1 cellular context compared by ENCODE assay signal in the genomic region with DNA sequence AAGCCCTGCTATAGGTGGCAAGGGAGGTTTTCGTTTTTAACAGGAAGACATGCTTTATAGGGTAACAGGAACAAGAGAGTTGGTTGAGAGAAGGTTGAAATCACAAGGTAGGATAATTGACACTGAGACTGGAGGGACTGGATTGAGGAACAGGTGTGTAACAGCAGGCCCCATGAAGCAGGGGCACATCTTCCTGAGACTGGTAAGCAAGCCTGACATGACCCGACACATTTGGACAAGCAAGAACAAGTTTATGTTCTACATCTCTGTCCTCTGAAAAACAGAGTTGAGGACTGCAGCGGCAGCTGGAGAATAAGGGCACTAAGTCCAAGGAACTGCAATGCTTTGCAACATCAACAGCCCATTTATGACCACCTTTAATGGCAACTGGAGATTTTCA.
TF ChIP-seq lines count a peak whose summit lies in the region.

No MANE protein-coding gene starts in this region.

TF ChIP-seq in K562, 482 proteins besides CTCF, POLR2A, EP300 and RAD21:
- no peak for TF ChIP-seq TGIF2 (CRISPR knock-in tag; IDR thresholded peaks at IDR 0.05)
- no peak for TF ChIP-seq MEIS2 (IDR thresholded peaks at IDR 0.05; ENCODE audit: partially characterized antibody)
- no peak for TF ChIP-seq SAFB (IDR thresholded peaks at IDR 0.05; ENCODE audit: borderline replicate concordance, low read depth, low read length)
- TF ChIP-seq NCOA2 (IDR thresholded peaks at IDR 0.05; ENCODE audit: partially characterized antibody in 2 of 2): no peak
- TF ChIP-seq NR1H2 (CRISPR knock-in tag; IDR thresholded peaks at IDR 0.05): no peak
- TF ChIP-seq ZNF282 (CRISPR knock-in tag; IDR thresholded peaks at IDR 0.05): no peak
- TF ChIP-seq, protein P1, sequence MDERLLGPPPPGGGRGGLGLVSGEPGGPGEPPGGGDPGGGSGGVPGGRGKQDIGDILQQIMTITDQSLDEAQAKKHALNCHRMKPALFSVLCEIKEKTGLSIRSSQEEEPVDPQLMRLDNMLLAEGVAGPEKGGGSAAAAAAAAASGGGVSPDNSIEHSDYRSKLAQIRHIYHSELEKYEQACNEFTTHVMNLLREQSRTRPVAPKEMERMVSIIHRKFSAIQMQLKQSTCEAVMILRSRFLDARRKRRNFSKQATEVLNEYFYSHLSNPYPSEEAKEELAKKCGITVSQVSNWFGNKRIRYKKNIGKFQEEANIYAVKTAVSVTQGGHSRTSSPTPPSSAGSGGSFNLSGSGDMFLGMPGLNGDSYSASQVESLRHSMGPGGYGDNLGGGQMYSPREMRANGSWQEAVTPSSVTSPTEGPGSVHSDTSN (CRISPR knock-in tag; IDR thresholded peaks at IDR 0.05; ENCODE audit: low read depth): no peak
- TF ChIP-seq, protein P1 (tag; conservative IDR thresholded peaks at IDR 0.05; ENCODE audit: low read depth): no peak
- TF ChIP-seq, protein P2, sequence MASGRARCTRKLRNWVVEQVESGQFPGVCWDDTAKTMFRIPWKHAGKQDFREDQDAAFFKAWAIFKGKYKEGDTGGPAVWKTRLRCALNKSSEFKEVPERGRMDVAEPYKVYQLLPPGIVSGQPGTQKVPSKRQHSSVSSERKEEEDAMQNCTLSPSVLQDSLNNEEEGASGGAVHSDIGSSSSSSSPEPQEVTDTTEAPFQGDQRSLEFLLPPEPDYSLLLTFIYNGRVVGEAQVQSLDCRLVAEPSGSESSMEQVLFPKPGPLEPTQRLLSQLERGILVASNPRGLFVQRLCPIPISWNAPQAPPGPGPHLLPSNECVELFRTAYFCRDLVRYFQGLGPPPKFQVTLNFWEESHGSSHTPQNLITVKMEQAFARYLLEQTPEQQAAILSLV (tag; IDR thresholded peaks at IDR 0.05): no peak
- TF ChIP-seq, protein P3, sequence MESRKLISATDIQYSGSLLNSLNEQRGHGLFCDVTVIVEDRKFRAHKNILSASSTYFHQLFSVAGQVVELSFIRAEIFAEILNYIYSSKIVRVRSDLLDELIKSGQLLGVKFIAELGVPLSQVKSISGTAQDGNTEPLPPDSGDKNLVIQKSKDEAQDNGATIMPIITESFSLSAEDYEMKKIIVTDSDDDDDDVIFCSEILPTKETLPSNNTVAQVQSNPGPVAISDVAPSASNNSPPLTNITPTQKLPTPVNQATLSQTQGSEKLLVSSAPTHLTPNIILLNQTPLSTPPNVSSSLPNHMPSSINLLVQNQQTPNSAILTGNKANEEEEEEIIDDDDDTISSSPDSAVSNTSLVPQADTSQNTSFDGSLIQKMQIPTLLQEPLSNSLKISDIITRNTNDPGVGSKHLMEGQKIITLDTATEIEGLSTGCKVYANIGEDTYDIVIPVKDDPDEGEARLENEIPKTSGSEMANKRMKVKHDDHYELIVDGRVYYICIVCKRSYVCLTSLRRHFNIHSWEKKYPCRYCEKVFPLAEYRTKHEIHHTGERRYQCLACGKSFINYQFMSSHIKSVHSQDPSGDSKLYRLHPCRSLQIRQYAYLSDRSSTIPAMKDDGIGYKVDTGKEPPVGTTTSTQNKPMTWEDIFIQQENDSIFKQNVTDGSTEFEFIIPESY (CRISPR knock-in tag; IDR thresholded peaks at IDR 0.05): no peak
- TF ChIP-seq, protein P4, sequence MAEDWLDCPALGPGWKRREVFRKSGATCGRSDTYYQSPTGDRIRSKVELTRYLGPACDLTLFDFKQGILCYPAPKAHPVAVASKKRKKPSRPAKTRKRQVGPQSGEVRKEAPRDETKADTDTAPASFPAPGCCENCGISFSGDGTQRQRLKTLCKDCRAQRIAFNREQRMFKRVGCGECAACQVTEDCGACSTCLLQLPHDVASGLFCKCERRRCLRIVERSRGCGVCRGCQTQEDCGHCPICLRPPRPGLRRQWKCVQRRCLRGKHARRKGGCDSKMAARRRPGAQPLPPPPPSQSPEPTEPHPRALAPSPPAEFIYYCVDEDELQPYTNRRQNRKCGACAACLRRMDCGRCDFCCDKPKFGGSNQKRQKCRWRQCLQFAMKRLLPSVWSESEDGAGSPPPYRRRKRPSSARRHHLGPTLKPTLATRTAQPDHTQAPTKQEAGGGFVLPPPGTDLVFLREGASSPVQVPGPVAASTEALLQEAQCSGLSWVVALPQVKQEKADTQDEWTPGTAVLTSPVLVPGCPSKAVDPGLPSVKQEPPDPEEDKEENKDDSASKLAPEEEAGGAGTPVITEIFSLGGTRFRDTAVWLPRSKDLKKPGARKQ (CRISPR knock-in tag; IDR thresholded peaks at IDR 0.05): no peak
- TF ChIP-seq POLR2B (IDR thresholded peaks at IDR 0.05; ENCODE audit: low read depth, partially characterized antibody): no peak
- TF ChIP-seq SMARCB1 (IDR thresholded peaks at IDR 0.05; ENCODE audit: insufficient read length, low read depth): no peak
- TF ChIP-seq, protein P5, sequence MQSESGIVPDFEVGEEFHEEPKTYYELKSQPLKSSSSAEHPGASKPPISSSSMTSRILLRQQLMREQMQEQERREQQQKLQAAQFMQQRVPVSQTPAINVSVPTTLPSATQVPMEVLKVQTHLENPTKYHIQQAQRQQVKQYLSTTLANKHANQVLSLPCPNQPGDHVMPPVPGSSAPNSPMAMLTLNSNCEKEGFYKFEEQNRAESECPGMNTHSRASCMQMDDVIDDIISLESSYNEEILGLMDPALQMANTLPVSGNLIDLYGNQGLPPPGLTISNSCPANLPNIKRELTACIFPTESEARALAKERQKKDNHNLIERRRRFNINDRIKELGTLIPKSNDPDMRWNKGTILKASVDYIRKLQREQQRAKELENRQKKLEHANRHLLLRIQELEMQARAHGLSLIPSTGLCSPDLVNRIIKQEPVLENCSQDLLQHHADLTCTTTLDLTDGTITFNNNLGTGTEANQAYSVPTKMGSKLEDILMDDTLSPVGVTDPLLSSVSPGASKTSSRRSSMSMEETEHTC (IDR thresholded peaks at IDR 0.05): no peak
- TF ChIP-seq U2AF1 (optimal IDR thresholded peaks at IDR 0.05; ENCODE audit: low read depth, low read length): no peak
- no peak for TF ChIP-seq DPF2 (IDR thresholded peaks at IDR 0.05)
- no peak for TF ChIP-seq PCBP2 (IDR thresholded peaks at IDR 0.05; ENCODE audit: low read depth, low read length, poor library complexity, severe bottlenecking)
- TF ChIP-seq ZNF12 (CRISPR knock-in tag; IDR thresholded peaks at IDR 0.05): no peak
- no peak for TF ChIP-seq CREBBP (IDR thresholded peaks at IDR 0.05; ENCODE audit: low read depth, low read length)
TF ChIP-seq in K562: peak in this region for 0.
